ENCODE assay signal across 1 cellular context in genomic region chr15:75705375-75705774, GRCh38.
TF ChIP-seq lines count a peak whose summit lies in the region.

No MANE protein-coding gene starts in this region.

TF ChIP-seq in HepG2, 621 proteins besides CTCF, POLR2A, EP300 and RAD21:
- peak; percentile 66 for TF ChIP-seq ZNF629 (CRISPR knock-in tag; conservative IDR thresholded peaks at IDR 0.05)
TF ChIP-seq in HepG2: peak in this region for 1; not testable (repeated sequence) for 620.
